12 cellular contexts compared by ENCODE assay signal in genomic region chr17:77644181-77644972, GRCh38.
DNase-seq lines count a peak whose midpoint lies in the region; ATAC-seq and TF ChIP-seq lines count a peak whose summit lies in the region.
"Had no signal": no experiment of that assay in that cellular context is flagged by ENCODE, and none has a peak within 500 bp of the region (broad histone marks: within the 10 kb centered on the region; RNA-seq: fewer than 3 reads in every experiment).

No MANE protein-coding gene starts in this region.

- peak overlapping the region; percentile 17 for H3K4me3 Mint-ChIP-seq in natural killer cell treated with Interleukin-12 subunit alpha and Interleukin-12 subunit beta and Interleukin-15 and Interleukin-18, amount 100 ng/mL, for 72 hours
- no peak overlapping the region for H3K4me3 Mint-ChIP-seq in natural killer cell

- H3K4me1 Mint-ChIP-seq in natural killer cell treated with Interleukin-12 subunit alpha and Interleukin-12 subunit beta and Interleukin-15 and Interleukin-18, amount 100 ng/mL, for 72 hours (ENCODE audit: low read depth in 2 of 2): peaks cover 6 to 8% of the 10 kb centered on the region in 2 donors
- peaks cover 0 to 8% of the 10 kb centered on the region in 2 donors for H3K4me1 Mint-ChIP-seq in natural killer cell

- TF ChIP-seq CTCF in natural killer cell (IDR thresholded peaks at IDR 0.05) (no peak), breast epithelium (IDR thresholded peaks at IDR 0.05) (no peak), body of pancreas (IDR thresholded peaks at IDR 0.05) (no peak)

- no peak overlapping the region for H3K4me3 ChIP-seq in breast epithelium
- no peak overlapping the region for H3K4me3 ChIP-seq in body of pancreas

- TF ChIP-seq POLR2A in breast epithelium (IDR thresholded peaks at IDR 0.05): no peak
- no peak for TF ChIP-seq POLR2A in body of pancreas (IDR thresholded peaks at IDR 0.05)

- H3K27me3 ChIP-seq in breast epithelium (no peaks in the 10 kb centered on the region), body of pancreas (peaks cover 0 to 4% of the 10 kb centered on the region in 2 donors)

- peaks cover 3 to 5% of the 10 kb centered on the region in 2 donors for H3K9me3 ChIP-seq in breast epithelium
- H3K9me3 ChIP-seq in body of pancreas: no peaks in the 10 kb centered on the region

- no peak for ATAC-seq in natural killer cell treated with Interleukin-12 subunit alpha and Interleukin-12 subunit beta and Interleukin-15 and Interleukin-18, amount 100 ng/mL, for 72 hours
- ATAC-seq in natural killer cell: no peak
- ATAC-seq in body of pancreas: no peak

- no peak for DNase-seq in natural killer cell treated with Interleukin-12 subunit alpha and Interleukin-12 subunit beta and Interleukin-15 and Interleukin-18, amount 100 ng/mL, for 72 hours (ENCODE audit: low spot score)
- DNase-seq in natural killer cell: no peak
- peak; percentile 99 to 100 for DNase-seq in NCI-H524 (lab: John Stamatoyannopoulos, UW)
- DNase-seq in cerebellum (ENCODE audit: low spot score): peak; percentile 65
- no peak for DNase-seq in breast epithelium (ENCODE audit: low spot score in 2 of 2)
- DNase-seq in retina: no peak
- DNase-seq in body of pancreas: no peak
- no peak for DNase-seq in NCI-H2227 treated with DMSO at 0.1 percent for 48 hours (lab: John Stamatoyannopoulos, UW)
- DNase-seq: dermis blood vessel endothelial cell, DMS53 had no signal

- WGBS in body of pancreas, 2 donors: 60 to 64% methylated on average over 3 to 13 of the region's 13 CpGs

- no peaks in the 10 kb centered on the region for H3K4me1 ChIP-seq in breast epithelium
- H3K4me1 ChIP-seq in body of pancreas: no peaks in the 10 kb centered on the region

- H3K36me3 ChIP-seq in breast epithelium (no peaks in the 10 kb centered on the region), body of pancreas (replicated peaks in 1 of 2; ENCODE audit: insufficient read depth in 1 of 2, low read depth in 2 of 2) (no peaks in the 10 kb centered on the region)

- H3K27ac ChIP-seq in breast epithelium: no peak overlapping the region
- no peak overlapping the region for H3K27ac ChIP-seq in body of pancreas
- H3K27ac ChIP-seq: SK-N-MC had no signal

- H3K27ac Mint-ChIP-seq in natural killer cell treated with Interleukin-12 subunit alpha and Interleukin-12 subunit beta and Interleukin-15 and Interleukin-18, amount 100 ng/mL, for 72 hours: no peak overlapping the region
- no peak overlapping the region for H3K27ac Mint-ChIP-seq in natural killer cell
- H3K27ac Mint-ChIP-seq: progenitor cell of endocrine pancreas had no signal

- no peaks in the 10 kb centered on the region for H3K9me3 Mint-ChIP-seq in natural killer cell treated with Interleukin-12 subunit alpha and Interleukin-12 subunit beta and Interleukin-15 and Interleukin-18, amount 100 ng/mL, for 72 hours
- no peaks in the 10 kb centered on the region for H3K9me3 Mint-ChIP-seq in natural killer cell

- peaks cover 14 to 24% of the 10 kb centered on the region in 2 donors for H3K27me3 Mint-ChIP-seq in natural killer cell treated with Interleukin-12 subunit alpha and Interleukin-12 subunit beta and Interleukin-15 and Interleukin-18, amount 100 ng/mL, for 72 hours
- peaks cover 4 to 11% of the 10 kb centered on the region in 2 donors for H3K27me3 Mint-ChIP-seq in natural killer cell (ENCODE audit: low read depth in 2 of 2)

- no peaks in the 10 kb centered on the region for H3K36me3 Mint-ChIP-seq in natural killer cell treated with Interleukin-12 subunit alpha and Interleukin-12 subunit beta and Interleukin-15 and Interleukin-18, amount 100 ng/mL, for 72 hours
- no peaks in the 10 kb centered on the region for H3K36me3 Mint-ChIP-seq in natural killer cell

- intact Hi-C loops in natural killer cell (cut with micrococcal nuclease): no loop called here
- intact Hi-C loops in breast epithelium (cut with DNase I; ENCODE audit: low total_unique reads): loop anchor here (1.0 kb wide), 1 partner anchor 42 kb away; no protein-coding TSS in a partner anchor
- intact Hi-C loops in body of pancreas (cut with DNase I): no loop called here

Comparison
In these comparisons a context has a peak if more than half of its experiments do, and no peak if none do; other contexts are left out.
1. DNase-seq: peak in NCI-H524 (2 of 2) and cerebellum (single experiment); none in natural killer cell treated with Interleukin-12 subunit alpha and Interleukin-12 subunit beta and Interleukin-15 and Interleukin-18, amount 100 ng/mL, for 72 hours (single experiment), natural killer cell (single experiment), breast epithelium (0 of 2), retina (single experiment), body of pancreas (0 of 4) and NCI-H2227 treated with DMSO at 0.1 percent for 48 hours (single experiment).